In genomic region chr15:40891810-40892448, GRCh38 we compare ENCODE assay signal across 1 cellular context.
A peak's percentile ranks its signal among the peaks of the same experiment; 100 is the strongest.
TF ChIP-seq lines count a peak whose summit lies in the region.

No MANE protein-coding gene starts in this region.

TF ChIP-seq in K562, 482 proteins besides CTCF, POLR2A, EP300 and RAD21 (continued from another document):
- TF ChIP-seq ZNF696 (CRISPR knock-in tag; conservative IDR thresholded peaks at IDR 0.05), result no peak
- TF ChIP-seq CHD1 (IDR thresholded peaks at IDR 0.05; ENCODE audit: low read length), result no peak
- no peak for TF ChIP-seq TAF9B (IDR thresholded peaks at IDR 0.05; ENCODE audit: partially characterized antibody)
- no peak for TF ChIP-seq NCOA2 (IDR thresholded peaks at IDR 0.05; ENCODE audit: partially characterized antibody in 2 of 2)
- TF ChIP-seq NRF1 (conservative IDR thresholded peaks at IDR 0.05 in 1 of 2, IDR thresholded peaks at IDR 0.05 in 1 of 2), result no peak
- TF ChIP-seq GATAD2B (IDR thresholded peaks at IDR 0.05; ENCODE audit: borderline replicate concordance), result no peak
- TF ChIP-seq E4F1 (CRISPR knock-in tag; IDR thresholded peaks at IDR 0.05; ENCODE audit: borderline replicate concordance), result no peak
- TF ChIP-seq HSF4 (CRISPR knock-in tag; IDR thresholded peaks at IDR 0.05; ENCODE audit: borderline replicate concordance), result no peak
- TF ChIP-seq, protein P1, sequence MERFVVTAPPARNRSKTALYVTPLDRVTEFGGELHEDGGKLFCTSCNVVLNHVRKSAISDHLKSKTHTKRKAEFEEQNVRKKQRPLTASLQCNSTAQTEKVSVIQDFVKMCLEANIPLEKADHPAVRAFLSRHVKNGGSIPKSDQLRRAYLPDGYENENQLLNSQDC (CRISPR knock-in tag; IDR thresholded peaks at IDR 0.05), result no peak
- no peak for TF ChIP-seq SMARCA4 (IDR thresholded peaks at IDR 0.05)
- no peak for TF ChIP-seq SRF (CRISPR knock-in tag; IDR thresholded peaks at IDR 0.05)
- TF ChIP-seq ZNF41 (CRISPR knock-in tag; conservative IDR thresholded peaks at IDR 0.05), result no peak
- TF ChIP-seq CTBP1 (IDR thresholded peaks at IDR 0.05; ENCODE audit: borderline replicate concordance), result peak; percentile 17; the same call in 1 of the 2 replicates
- TF ChIP-seq, protein P2, sequence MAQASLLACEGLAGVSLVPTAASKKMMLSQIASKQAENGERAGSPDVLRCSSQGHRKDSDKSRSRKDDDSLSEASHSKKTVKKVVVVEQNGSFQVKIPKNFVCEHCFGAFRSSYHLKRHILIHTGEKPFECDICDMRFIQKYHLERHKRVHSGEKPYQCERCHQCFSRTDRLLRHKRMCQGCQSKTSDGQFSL (CRISPR knock-in tag; IDR thresholded peaks at IDR 0.05), result no peak
- TF ChIP-seq, protein P2 (tag; IDR thresholded peaks at IDR 0.05), result no peak
- TF ChIP-seq, protein P3, sequence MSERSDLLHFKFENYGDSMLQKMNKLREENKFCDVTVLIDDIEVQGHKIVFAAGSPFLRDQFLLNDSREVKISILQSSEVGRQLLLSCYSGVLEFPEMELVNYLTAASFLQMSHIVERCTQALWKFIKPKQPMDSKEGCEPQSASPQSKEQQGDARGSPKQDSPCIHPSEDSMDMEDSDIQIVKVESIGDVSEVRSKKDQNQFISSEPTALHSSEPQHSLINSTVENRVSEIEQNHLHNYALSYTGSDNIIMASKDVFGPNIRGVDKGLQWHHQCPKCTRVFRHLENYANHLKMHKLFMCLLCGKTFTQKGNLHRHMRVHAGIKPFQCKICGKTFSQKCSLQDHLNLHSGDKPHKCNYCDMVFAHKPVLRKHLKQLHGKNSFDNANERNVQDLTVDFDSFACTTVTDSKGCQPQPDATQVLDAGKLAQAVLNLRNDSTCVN (CRISPR knock-in tag; IDR thresholded peaks at IDR 0.05), result no peak
- TF ChIP-seq ZNF57 (CRISPR knock-in tag; IDR thresholded peaks at IDR 0.05), result no peak
- no peak for TF ChIP-seq ZNF444 (CRISPR knock-in tag; IDR thresholded peaks at IDR 0.05)
- 0 out of 2 replicates have a peak, but pooled peaks have one; percentile 46 for TF ChIP-seq RB1 (IDR thresholded peaks at IDR 0.05; ENCODE audit: low read depth)
- TF ChIP-seq RBM15 (IDR thresholded peaks at IDR 0.05; ENCODE audit: insufficient read depth, low read length), result no peak
- no peak for TF ChIP-seq U2AF1 (optimal IDR thresholded peaks at IDR 0.05; ENCODE audit: low read depth, low read length)
- TF ChIP-seq HDGF (IDR thresholded peaks at IDR 0.05), result no peak
- no peak for TF ChIP-seq PML (IDR thresholded peaks at IDR 0.05; ENCODE audit: low read length)
- no peak for TF ChIP-seq FIP1L1 (IDR thresholded peaks at IDR 0.05; ENCODE audit: low read depth, low read length, poor library complexity, severe bottlenecking)
- no peak for TF ChIP-seq NFRKB (IDR thresholded peaks at IDR 0.05; ENCODE audit: low read depth)
- no peak for TF ChIP-seq TOE1 (IDR thresholded peaks at IDR 0.05; ENCODE audit: borderline replicate concordance)
- no peak for TF ChIP-seq TOE1 (CRISPR knock-in tag; IDR thresholded peaks at IDR 0.05; ENCODE audit: borderline replicate concordance, low read depth)
